4 cellular contexts compared by ENCODE assay signal in the genomic region with DNA sequence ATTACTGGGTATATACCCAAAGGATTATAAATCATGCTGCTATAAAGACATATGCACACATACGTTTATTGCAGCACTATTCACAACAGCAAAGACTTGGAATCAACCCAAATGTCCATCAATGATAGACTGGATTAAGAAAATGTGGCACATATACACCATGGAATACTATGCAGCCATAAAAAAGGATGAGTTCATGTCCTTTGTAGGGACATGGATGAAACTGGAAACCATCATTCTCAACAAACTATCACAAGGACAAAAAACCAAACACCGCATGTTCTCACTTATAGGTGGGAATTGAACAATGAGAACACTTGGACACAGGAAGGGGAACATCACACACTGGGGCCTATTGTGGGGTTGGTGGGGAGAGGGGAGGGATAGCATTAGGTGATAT. TPM values are rescaled to one million over a fixed set of nuclear protein-coding genes. Genes with fewer than 3 reads are reported as not detected.
"Had no signal": no experiment of that assay in that cellular context is flagged by ENCODE, and none has a peak within 500 bp of the region (broad histone marks: within the 10 kb centered on the region; RNA-seq: fewer than 3 reads in every experiment).

No MANE protein-coding gene starts in this region.

RNA-seq across cellular contexts. Expression of a gene that starts 38.4 kb away (rescaled TPM):
- total RNA-seq: kidney, left ventricle myocardium inferior, myocyte had no signal
- polyA plus RNA-seq: naive thymus-derived CD4-positive, alpha-beta T cell had no signal
